17 cellular contexts compared by ENCODE assay signal in the genomic region with DNA sequence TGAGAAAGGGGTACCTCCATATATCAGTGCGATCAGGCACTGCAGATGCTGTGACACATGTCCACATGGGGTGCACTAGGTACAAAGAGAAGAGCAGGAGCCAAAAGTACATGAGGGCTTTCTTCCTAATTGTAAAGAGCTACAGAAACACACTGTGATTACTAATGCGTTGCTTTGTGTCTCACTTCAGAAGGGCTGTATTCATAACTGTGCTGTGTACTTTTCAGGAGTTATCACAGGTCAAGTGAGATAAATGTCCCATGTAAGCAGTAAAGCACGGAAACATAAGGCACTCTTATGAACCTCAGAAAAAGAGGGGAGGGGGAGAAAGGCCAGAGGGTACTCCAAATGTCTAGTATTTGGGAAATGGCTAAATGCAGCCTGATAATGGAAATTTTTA.
"Had no signal": no experiment of that assay in that cellular context is flagged by ENCODE, and none has a peak within 500 bp of the region (broad histone marks: within the 10 kb centered on the region; RNA-seq: fewer than 3 reads in every experiment).

No MANE protein-coding gene starts in this region.

- H3K27ac ChIP-seq: sigmoid colon, tibial artery had no signal

- DNase-seq: activated B cell treated with CpG ODN at 0.5 μM for 24 hours; activated CD4-positive, alpha-beta T cell treated with anti-CD3 and anti-CD28 coated beads, Interleukin-2, amount 10 ng/mL, durations not matched to agents 24 days and 14 days; activated CD8-positive, alpha-beta memory T cell treated with anti-CD3 and anti-CD28 coated beads, Interleukin-2, amount 50 U/mL, for 4 hours; activated CD8-positive, alpha-beta T cell treated with anti-CD3 and anti-CD28 coated beads, Interleukin-2, amount 10 ng/mL, durations not matched to agents 7 days and 5 days; activated gamma-delta T cell treated with Interleukin-2 at 50 U/mL for 16 hours; activated naive CD8-positive, alpha-beta T cell treated with anti-CD3 and anti-CD28 coated beads, Interleukin-2, amount 10 ng/mL, durations not matched to agents 7 days and 5 days; activated T-cell treated with anti-CD3 and anti-CD28 coated beads, Interleukin-2, amount 50 U/mL, for 72 hours; anterior cingulate cortex; cerebellar nuclear complex; head of caudate nucleus; immature natural killer cell; sigmoid colon; stimulated activated CD4-positive, alpha-beta T cell treated with anti-CD3 and anti-CD28 coated beads, Interleukin-2, amount 100 ng/mL, for 24 hours; T-helper 2 cell; tibial artery had no signal

- H3K4me3 ChIP-seq: sigmoid colon, tibial artery had no signal

- ATAC-seq: activated CD8-positive, alpha-beta T cell treated with anti-CD3 and anti-CD28 coated beads, Interleukin-2, amount 10 ng/mL, durations not matched to agents 7 days and 5 days; activated T-cell treated with anti-CD3 and anti-CD28 coated beads, Interleukin-2, amount 50 U/mL, for 72 hours had no signal

- H3K27me3 Mint-ChIP-seq: activated B cell treated with CpG ODN at 0.5 μM for 24 hours; activated CD4-positive, alpha-beta T cell treated with anti-CD3 and anti-CD28 coated beads, Interleukin-2, amount 10 ng/mL, durations not matched to agents 24 days and 14 days; activated naive CD8-positive, alpha-beta T cell treated with anti-CD3 and anti-CD28 coated beads, Interleukin-2, amount 10 ng/mL, durations not matched to agents 7 days and 5 days had no signal

- H3K4me3 Mint-ChIP-seq: activated B cell treated with CpG ODN at 0.5 μM for 24 hours; activated CD4-positive, alpha-beta T cell treated with anti-CD3 and anti-CD28 coated beads, Interleukin-2, amount 10 ng/mL, durations not matched to agents 24 days and 14 days; activated CD8-positive, alpha-beta T cell treated with anti-CD3 and anti-CD28 coated beads, Interleukin-2, amount 10 ng/mL, durations not matched to agents 7 days and 5 days; activated naive CD8-positive, alpha-beta T cell treated with anti-CD3 and anti-CD28 coated beads, Interleukin-2, amount 10 ng/mL, durations not matched to agents 7 days and 5 days; activated T-cell treated with anti-CD3 and anti-CD28 coated beads, Interleukin-2, amount 50 U/mL, for 72 hours; endodermal cell; immature natural killer cell; neural crest cell had no signal

- H3K27me3 ChIP-seq: sigmoid colon, tibial artery had no signal

- H3K27ac Mint-ChIP-seq: activated B cell treated with CpG ODN at 0.5 μM for 24 hours; activated CD4-positive, alpha-beta T cell treated with anti-CD3 and anti-CD28 coated beads, Interleukin-2, amount 10 ng/mL, durations not matched to agents 24 days and 14 days; activated CD8-positive, alpha-beta T cell treated with anti-CD3 and anti-CD28 coated beads, Interleukin-2, amount 10 ng/mL, durations not matched to agents 7 days and 5 days; activated naive CD8-positive, alpha-beta T cell treated with anti-CD3 and anti-CD28 coated beads, Interleukin-2, amount 10 ng/mL, durations not matched to agents 7 days and 5 days; endodermal cell; immature natural killer cell had no signal

- H3K9me3 ChIP-seq: sigmoid colon, tibial artery had no signal

- H3K9me3 Mint-ChIP-seq: activated B cell treated with CpG ODN at 0.5 μM for 24 hours; activated CD4-positive, alpha-beta T cell treated with anti-CD3 and anti-CD28 coated beads, Interleukin-2, amount 10 ng/mL, durations not matched to agents 24 days and 14 days; activated naive CD8-positive, alpha-beta T cell treated with anti-CD3 and anti-CD28 coated beads, Interleukin-2, amount 10 ng/mL, durations not matched to agents 7 days and 5 days; activated T-cell treated with anti-CD3 and anti-CD28 coated beads, Interleukin-2, amount 50 U/mL, for 72 hours; endodermal cell; immature natural killer cell; neural crest cell had no signal

- H3K36me3 Mint-ChIP-seq: activated naive CD8-positive, alpha-beta T cell treated with anti-CD3 and anti-CD28 coated beads, Interleukin-2, amount 10 ng/mL, durations not matched to agents 7 days and 5 days had no signal
